ENCODE assay signal across 1 cellular context in the genomic region with DNA sequence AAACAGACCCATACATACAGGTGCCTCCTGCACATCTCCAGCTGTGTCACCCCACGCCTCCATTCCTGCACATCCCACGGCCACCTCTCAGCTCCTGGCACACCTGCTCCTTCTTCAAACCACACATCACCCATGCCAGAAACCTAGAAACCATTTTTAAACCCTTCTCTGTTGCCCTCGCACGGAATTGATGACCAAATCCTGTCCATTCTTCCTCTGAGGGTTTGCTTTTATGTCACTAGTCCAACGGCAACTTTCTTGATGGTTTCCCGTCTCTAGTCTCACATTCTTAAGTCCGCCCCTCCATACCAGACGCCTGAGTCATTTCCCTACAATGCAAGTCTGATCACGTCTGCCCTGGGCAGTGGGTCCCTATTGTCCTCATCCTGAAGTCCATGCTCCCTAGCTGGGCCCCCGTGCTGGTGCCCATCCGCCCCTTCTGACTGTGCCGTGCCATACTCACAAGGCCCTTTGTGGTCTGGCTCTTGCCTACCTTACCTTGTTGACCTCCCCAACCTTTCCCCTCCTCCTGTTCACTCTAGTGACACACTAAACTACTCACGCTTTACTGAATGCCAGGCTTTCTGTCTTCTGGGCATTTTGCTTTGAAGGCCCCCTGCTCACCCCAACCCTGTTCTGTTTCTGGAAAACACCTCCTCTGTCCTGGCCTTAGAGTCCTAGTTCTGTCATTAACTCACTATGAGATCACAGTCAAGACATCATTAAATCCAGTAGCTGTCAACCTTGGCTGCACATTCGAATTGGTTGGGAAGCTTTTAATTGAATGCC.
TF ChIP-seq lines count a peak whose summit lies in the region.

No MANE protein-coding gene starts in this region.

TF ChIP-seq in GM12878, 131 proteins besides CTCF, POLR2A, EP300 and RAD21 (continued from another document):
- TF ChIP-seq, protein P1, sequence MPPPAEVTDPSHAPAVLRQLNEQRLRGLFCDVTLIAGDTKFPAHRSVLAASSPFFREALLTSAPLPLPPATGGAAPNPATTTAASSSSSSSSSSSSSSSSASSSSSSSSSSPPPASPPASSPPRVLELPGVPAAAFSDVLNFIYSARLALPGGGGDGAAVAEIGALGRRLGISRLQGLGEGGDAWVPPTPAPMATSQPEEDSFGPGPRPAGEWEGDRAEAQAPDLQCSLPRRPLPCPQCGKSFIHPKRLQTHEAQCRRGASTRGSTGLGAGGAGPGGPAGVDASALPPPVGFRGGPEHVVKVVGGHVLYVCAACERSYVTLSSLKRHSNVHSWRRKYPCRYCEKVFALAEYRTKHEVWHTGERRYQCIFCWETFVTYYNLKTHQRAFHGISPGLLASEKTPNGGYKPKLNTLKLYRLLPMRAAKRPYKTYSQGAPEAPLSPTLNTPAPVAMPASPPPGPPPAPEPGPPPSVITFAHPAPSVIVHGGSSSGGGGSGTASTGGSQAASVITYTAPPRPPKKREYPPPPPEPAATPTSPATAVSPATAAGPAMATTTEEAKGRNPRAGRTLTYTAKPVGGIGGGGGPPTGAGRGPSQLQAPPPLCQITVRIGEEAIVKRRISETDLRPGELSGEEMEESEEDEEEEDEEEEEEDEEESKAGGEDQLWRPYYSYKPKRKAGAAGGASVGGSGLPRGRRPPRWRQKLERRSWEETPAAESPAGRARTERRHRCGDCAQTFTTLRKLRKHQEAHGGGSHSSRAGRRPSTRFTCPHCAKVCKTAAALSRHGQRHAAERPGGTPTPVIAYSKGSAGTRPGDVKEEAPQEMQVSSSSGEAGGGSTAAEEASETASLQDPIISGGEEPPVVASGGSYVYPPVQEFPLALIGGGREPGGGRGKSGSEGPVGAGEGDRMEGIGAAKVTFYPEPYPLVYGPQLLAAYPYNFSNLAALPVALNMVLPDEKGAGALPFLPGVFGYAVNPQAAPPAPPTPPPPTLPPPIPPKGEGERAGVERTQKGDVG (CRISPR knock-in tag; IDR thresholded peaks at IDR 0.05): no peak
- TF ChIP-seq JUND (IDR thresholded peaks at IDR 0.05; ENCODE audit: low read depth, low read length): no peak
- no peak; the same call in 1 of the 2 replicates for TF ChIP-seq NBN (IDR thresholded peaks at IDR 0.05)
